Comparison of ENCODE assay signal across 21 cellular contexts in the genomic region with DNA sequence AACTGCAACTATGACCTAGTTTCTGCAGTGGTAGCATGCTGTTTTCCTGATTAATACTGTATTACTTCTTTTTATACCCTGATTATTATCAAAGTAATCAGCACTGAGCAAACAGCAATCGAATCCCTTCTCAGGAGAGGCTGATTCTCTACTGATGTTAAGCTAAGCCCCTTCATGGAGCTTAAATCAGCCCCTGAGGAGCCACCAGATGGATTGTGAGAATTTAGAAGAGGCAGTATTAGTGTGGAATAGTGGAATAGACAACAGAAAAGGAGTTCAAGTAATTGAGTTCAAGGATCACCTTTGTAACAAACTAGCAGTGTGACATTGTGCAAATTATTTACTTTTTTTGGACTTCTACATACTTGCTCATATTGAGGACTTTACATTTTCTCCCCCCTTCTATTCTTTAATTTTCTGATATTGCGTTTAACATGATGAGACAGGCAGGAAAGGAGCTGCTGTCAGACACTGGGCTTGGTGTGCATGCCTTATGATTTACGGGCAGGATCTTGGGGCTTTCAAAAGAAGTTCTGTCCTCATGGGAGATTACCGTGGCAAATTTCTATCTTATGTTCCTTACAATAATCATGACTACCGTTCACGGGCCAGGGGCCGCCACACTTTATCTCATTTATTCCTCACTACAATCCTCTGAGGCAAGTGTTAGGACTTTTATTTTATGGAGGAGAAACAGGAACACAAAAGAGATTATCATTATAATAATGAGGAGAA.
"Had no signal": no experiment of that assay in that cellular context is flagged by ENCODE, and none has a peak within 500 bp of the region (broad histone marks: within the 10 kb centered on the region; RNA-seq: fewer than 3 reads in every experiment).

No MANE protein-coding gene starts in this region.

- DNase-seq: activated CD4-positive, alpha-beta T cell treated with anti-CD3 and anti-CD28 coated beads, Interleukin-2, amount 10 ng/mL, durations not matched to agents 7 days and 5 days; activated CD8-positive, alpha-beta memory T cell treated with anti-CD3 and anti-CD28 coated beads, Interleukin-2, amount 10 ng/mL, durations not matched to agents 7 days and 5 days; activated CD8-positive, alpha-beta T cell treated with anti-CD3 and anti-CD28 coated beads for 36 hours; activated effector memory CD4-positive, alpha-beta T cell treated with anti-CD3 and anti-CD28 coated beads, Interleukin-2, amount 50 U/mL, for 16 hours; activated naive CD4-positive, alpha-beta T cell treated with anti-CD3 and anti-CD28 coated beads, Interleukin-2, amount 10 ng/mL, durations not matched to agents 7 days and 5 days; activated naive CD8-positive, alpha-beta T cell treated with anti-CD3 and anti-CD28 coated beads, Interleukin-2, amount 50 U/mL, for 24 hours; activated T-cell treated with anti-CD3 and anti-CD28 coated beads for 4 hours; anterior cingulate cortex; left colon; lower lobe of right lung; naive B cell; stimulated activated CD4-positive, alpha-beta T cell treated with anti-CD3 and anti-CD28 coated beads, Interleukin-12 subunit alpha, Interleukin-12 subunit beta, amount 100 ng/mL, for 4 hours; stimulated activated CD4-positive, alpha-beta T cell treated with anti-CD3 and anti-CD28 coated beads, Interleukin-4, amount 100 ng/mL, for 4 hours had no signal

- FAIRE-seq: keratinocyte had no signal

- H3K27ac ChIP-seq: body of pancreas, cardiac muscle cell, epithelial cell of prostate, heart right ventricle, lower lobe of right lung, vagina had no signal

- H3K9me3 ChIP-seq: body of pancreas, heart right ventricle, lower lobe of right lung, suprapubic skin, vagina had no signal

- H3K4me3 ChIP-seq: body of pancreas, cardiac muscle cell, heart right ventricle, lower lobe of right lung, suprapubic skin, vagina had no signal

- ATAC-seq: activated CD4-positive, CD25-positive, alpha-beta regulatory T cell treated with anti-CD3 and anti-CD28 coated beads, Interleukin-2, amount 50 U/mL, for 24 hours; activated CD8-positive, alpha-beta memory T cell treated with anti-CD3 and anti-CD28 coated beads, Interleukin-2, amount 10 ng/mL, durations not matched to agents 7 days and 5 days; activated CD8-positive, alpha-beta T cell treated with anti-CD3 and anti-CD28 coated beads for 36 hours; activated naive CD8-positive, alpha-beta T cell treated with anti-CD3 and anti-CD28 coated beads, Interleukin-2, amount 50 U/mL, for 24 hours; left colon had no signal

- H3K4me1 ChIP-seq: body of pancreas, suprapubic skin, vagina had no signal

- H3K36me3 ChIP-seq: cardiac muscle cell, heart right ventricle, lower lobe of right lung, suprapubic skin, vagina had no signal
